ENCODE assay signal across 18 cellular contexts in genomic region chr5:133396187-133396621, GRCh38.
DNase-seq lines count a peak whose midpoint lies in the region; ATAC-seq and TF ChIP-seq lines count a peak whose summit lies in the region.
"Had no signal": no experiment of that assay in that cellular context is flagged by ENCODE, and none has a peak within 500 bp of the region (broad histone marks: within the 10 kb centered on the region; RNA-seq: fewer than 3 reads in every experiment).

No MANE protein-coding gene starts in this region.

- no peak for ATAC-seq in activated B cell treated with CpG ODN at 0.5 μM for 24 hours (ENCODE audit: low read depth)
- no peak for ATAC-seq in stimulated activated naive CD8-positive, alpha-beta T cell treated with anti-CD3 and anti-CD28 coated beads, Interleukin-15, amount 100 ng/mL, for 72 hours
- ATAC-seq: activated T-cell treated with anti-CD3 and anti-CD28 coated beads, Interleukin-2, amount 50 U/mL, for 72 hours had no signal

- H3K4me1 ChIP-seq in CD4-positive, alpha-beta memory T cell (ENCODE audit: insufficient read depth, low read length), result peaks cover 10% of the 10 kb centered on the region

- H3K9me3 Mint-ChIP-seq in activated B cell treated with CpG ODN at 0.5 μM for 24 hours, result no peaks in the 10 kb centered on the region
- H3K9me3 Mint-ChIP-seq in stimulated activated naive CD8-positive, alpha-beta T cell treated with anti-CD3 and anti-CD28 coated beads, Interleukin-15, amount 100 ng/mL, for 72 hours, result peaks cover 0 to 7% of the 10 kb centered on the region in 2 donors
- H3K9me3 Mint-ChIP-seq in CD4-positive, alpha-beta memory T cell, result peaks cover 0 to 3% (median 0%) of the 10 kb centered on the region in 8 donors
- H3K9me3 Mint-ChIP-seq: activated T-cell treated with anti-CD3 and anti-CD28 coated beads, Interleukin-2, amount 50 U/mL, for 72 hours had no signal

- POLR2A ChIA-PET in activated B cell treated with CpG ODN at 0.5 μM for 24 hours (lab: Charles Lee), result interaction anchor here (0.6 to 3.2 kb wide), 8 partner anchors 11 to 539 kb away, joined by 3 to 18 read pairs (median 3); no protein-coding TSS in a partner anchor
- POLR2A ChIA-PET in CD4-positive, alpha-beta memory T cell (lab: Charles Lee; ENCODE audit: partially characterized antibody), result no interaction called here

- peak overlapping the region; percentile 94 for H3K27ac Mint-ChIP-seq in activated B cell treated with CpG ODN at 0.5 μM for 24 hours
- H3K27ac Mint-ChIP-seq in stimulated activated naive CD8-positive, alpha-beta T cell treated with anti-CD3 and anti-CD28 coated beads, Interleukin-15, amount 100 ng/mL, for 72 hours, result peak overlapping the region; percentile 24 to 75
- peak overlapping the region in 1 of 7 donors; percentile 34 for H3K27ac Mint-ChIP-seq in CD4-positive, alpha-beta memory T cell
- H3K27ac Mint-ChIP-seq: activated T-cell treated with anti-CD3 and anti-CD28 coated beads, Interleukin-2, amount 50 U/mL, for 72 hours had no signal

- no peaks in the 10 kb centered on the region for H3K36me3 Mint-ChIP-seq in activated B cell treated with CpG ODN at 0.5 μM for 24 hours (ENCODE audit: low read depth)
- no peaks in the 10 kb centered on the region for H3K36me3 Mint-ChIP-seq in CD4-positive, alpha-beta memory T cell
- H3K36me3 Mint-ChIP-seq: IgD-negative memory B cell had no signal

- DNase-seq in activated CD8-positive, alpha-beta memory T cell treated with anti-CD3 and anti-CD28 coated beads for 24 hours, result peak; percentile 54
- DNase-seq in activated CD8-positive, alpha-beta memory T cell treated with anti-CD3 and anti-CD28 coated beads, Interleukin-2, amount 50 U/mL, for 4 hours, result no peak
- no peak for DNase-seq in activated B cell treated with CpG ODN at 0.5 μM for 24 hours
- DNase-seq in islet precursor cell, result peak; percentile 48
- no peak for DNase-seq in stimulated activated naive CD8-positive, alpha-beta T cell treated with anti-CD3 and anti-CD28 coated beads, Interleukin-15, amount 100 ng/mL, for 72 hours
- DNase-seq in anterior cingulate cortex (lab: John Stamatoyannopoulos, UW), result no peak
- no peak for DNase-seq in pons (ENCODE audit: low spot score)
- no peak for DNase-seq in CD4-positive, alpha-beta memory T cell
- DNase-seq: 8988T; activated T-cell treated with anti-CD3 and anti-CD28 coated beads, Interleukin-2, amount 50 U/mL, for 72 hours; brain microvascular endothelial cell; C1 segment of cervical spinal cord; MG63; NCI-H146; NCI-H226; NK-92 treated with Interleukin-12 subunit alpha and Interleukin-12 subunit beta, amount 100 ng/mL, for 24 hours; RPMI8226 had no signal

- H3K4me3 Mint-ChIP-seq in activated B cell treated with CpG ODN at 0.5 μM for 24 hours, result peak overlapping the region; percentile 71
- peak overlapping the region; percentile 66 to 68 for H3K4me3 Mint-ChIP-seq in stimulated activated naive CD8-positive, alpha-beta T cell treated with anti-CD3 and anti-CD28 coated beads, Interleukin-15, amount 100 ng/mL, for 72 hours
- no peak overlapping the region for H3K4me3 Mint-ChIP-seq in CD4-positive, alpha-beta memory T cell

- no peaks in the 10 kb centered on the region for H3K27me3 Mint-ChIP-seq in activated B cell treated with CpG ODN at 0.5 μM for 24 hours
- H3K27me3 Mint-ChIP-seq in stimulated activated naive CD8-positive, alpha-beta T cell treated with anti-CD3 and anti-CD28 coated beads, Interleukin-15, amount 100 ng/mL, for 72 hours, result peaks cover 10% of the 10 kb centered on the region
- H3K27me3 Mint-ChIP-seq in CD4-positive, alpha-beta memory T cell, result peaks cover 0 to 1% of the 10 kb centered on the region in 2 donors

- TF ChIP-seq CTCF in activated B cell treated with CpG ODN at 0.5 μM for 24 hours (IDR thresholded peaks at IDR 0.05), result no peak

- no peaks in the 10 kb centered on the region for H3K36me3 ChIP-seq in CD4-positive, alpha-beta memory T cell (ENCODE audit: insufficient read depth, low read length)
- H3K36me3 ChIP-seq: brain microvascular endothelial cell, MG63 had no signal

- no peaks in the 10 kb centered on the region for H3K27me3 ChIP-seq in CD4-positive, alpha-beta memory T cell (ENCODE audit: insufficient read depth, low read length)
- H3K27me3 ChIP-seq: brain microvascular endothelial cell, MG63 had no signal

- CTCF ChIA-PET in activated B cell treated with CpG ODN at 0.5 μM for 24 hours (lab: Charles Lee), result interaction anchor here (1.3 to 3.3 kb wide), 4 partner anchors 22 to 543 kb away, joined by 4 to 21 read pairs (median 6); no protein-coding TSS in a partner anchor
- CTCF ChIA-PET in CD4-positive, alpha-beta memory T cell (lab: Charles Lee; ENCODE audit: partially characterized antibody), result interaction anchor here (0.6 to 1.3 kb wide), 3 partner anchors 9 to 1076 kb away, joined by 3 read pairs; no protein-coding TSS in a partner anchor

- H3K27ac ChIP-seq in CD4-positive, alpha-beta memory T cell (ENCODE audit: low read depth, low read length), result no peak overlapping the region
- H3K27ac ChIP-seq: brain microvascular endothelial cell had no signal

- H3K9me3 ChIP-seq in CD4-positive, alpha-beta memory T cell (ENCODE audit: control insufficient read depth in 1 of 2, low read length in 2 of 2), result no peaks in the 10 kb centered on the region
- H3K9me3 ChIP-seq: MG63 had no signal

- peaks cover 48% of the 10 kb centered on the region for H3K4me1 Mint-ChIP-seq in activated B cell treated with CpG ODN at 0.5 μM for 24 hours
- H3K4me1 Mint-ChIP-seq in stimulated activated naive CD8-positive, alpha-beta T cell treated with anti-CD3 and anti-CD28 coated beads, Interleukin-15, amount 100 ng/mL, for 72 hours, result peaks cover 50% of the 10 kb centered on the region
- H3K4me1 Mint-ChIP-seq in CD4-positive, alpha-beta memory T cell, result peaks cover 5 to 15% (median 9%) of the 10 kb centered on the region in 4 donors

- H3K4me3 ChIP-seq in CD4-positive, alpha-beta memory T cell (ENCODE audit: low read length in 2 of 2), result no peak overlapping the region
- H3K4me3 ChIP-seq: MG63 had no signal

- intact Hi-C loops in activated B cell treated with CpG ODN at 0.5 μM for 24 hours (cut with micrococcal nuclease), result loop anchor here (1.0 to 5.0 kb wide), 5 partner anchors 27 to 1146 kb away; partner anchors contain the start of gene AFF4
- intact Hi-C loops in CD4-positive, alpha-beta memory T cell (cut with micrococcal nuclease), result no loop called here

Comparison
In these comparisons a context has a peak if more than half of its experiments do, and no peak if none do; other contexts are left out.
1. DNase-seq: peak in activated CD8-positive, alpha-beta memory T cell treated with anti-CD3 and anti-CD28 coated beads for 24 hours (single experiment) and islet precursor cell (single experiment); none in activated CD8-positive, alpha-beta memory T cell treated with anti-CD3 and anti-CD28 coated beads, Interleukin-2, amount 50 U/mL, for 4 hours (single experiment), activated B cell treated with CpG ODN at 0.5 μM for 24 hours (single experiment), stimulated activated naive CD8-positive, alpha-beta T cell treated with anti-CD3 and anti-CD28 coated beads, Interleukin-15, amount 100 ng/mL, for 72 hours (0 of 2), anterior cingulate cortex (0 of 58), pons (single experiment) and CD4-positive, alpha-beta memory T cell (0 of 5).
2. H3K4me3 Mint-ChIP-seq: peak in activated B cell treated with CpG ODN at 0.5 μM for 24 hours (single experiment) and stimulated activated naive CD8-positive, alpha-beta T cell treated with anti-CD3 and anti-CD28 coated beads, Interleukin-15, amount 100 ng/mL, for 72 hours (2 of 2); none in CD4-positive, alpha-beta memory T cell (0 of 8).